7 cellular contexts compared by ENCODE assay signal in the genomic region with DNA sequence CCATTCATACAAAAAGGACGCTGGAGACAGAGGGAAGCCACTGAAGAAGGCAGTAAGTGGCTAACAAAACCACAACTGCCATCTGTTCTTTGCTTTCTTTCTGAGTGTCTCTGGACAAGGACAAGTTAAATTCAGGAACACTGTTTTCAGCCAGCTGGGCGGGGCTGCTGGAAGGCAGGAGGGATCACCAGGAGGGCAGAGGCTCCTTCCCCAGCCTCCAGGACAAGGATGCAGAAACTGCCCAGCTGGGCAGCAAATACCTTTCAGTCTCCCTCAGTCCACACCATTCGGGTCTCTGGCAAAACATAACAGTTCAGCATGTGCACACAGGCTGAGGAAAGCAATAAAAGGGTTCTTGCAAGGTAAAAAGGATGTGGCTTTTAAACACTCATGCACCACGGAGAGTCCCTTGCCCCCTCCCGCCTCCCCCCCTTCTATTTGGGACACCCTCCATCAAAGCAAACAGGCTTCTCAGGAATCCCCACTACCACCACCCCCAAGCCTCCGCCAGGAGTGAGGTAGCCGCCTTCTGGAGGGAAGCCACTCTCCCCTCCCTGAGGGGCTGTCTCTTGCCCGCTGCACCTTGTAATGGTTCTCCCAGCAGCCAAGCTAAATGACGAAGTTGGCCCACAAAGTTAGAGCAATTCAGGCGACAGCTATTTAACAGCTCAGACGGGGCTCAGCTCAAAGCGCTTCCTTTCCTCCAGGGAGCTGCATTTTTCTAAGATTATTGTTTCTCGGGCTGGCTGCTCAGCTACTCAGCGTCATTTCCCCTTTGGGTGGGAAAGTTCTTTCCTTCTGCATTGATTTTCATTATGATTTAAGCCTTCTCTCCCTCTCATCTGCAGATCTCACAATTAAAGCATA. TPM values are rescaled to one million over a fixed set of nuclear protein-coding genes. Genes with fewer than 3 reads are reported as not detected.
DNase-seq lines count a peak whose midpoint lies in the region; ATAC-seq, FAIRE-seq and TF ChIP-seq lines count a peak whose summit lies in the region.

No MANE protein-coding gene starts in this region.

- peaks cover 7% of the 10 kb centered on the region; the same call in 1 of the 2 replicates for H3K27me3 ChIP-seq in H9 (ENCODE audit: insufficient read depth, low read length)

- H3K4me3 ChIP-seq in kidney (ENCODE audit: low read length in 2 of 2) = peak overlapping the region; percentile 57 to 79

- no peaks in the 10 kb centered on the region for H3K36me3 ChIP-seq in kidney (ENCODE audit: control insufficient read depth in 1 of 2, insufficient read depth in 2 of 2, low read length in 2 of 2)

- H2BK12ac ChIP-seq in H9 (ENCODE audit: insufficient read length, low read depth, low read length) = no peak overlapping the region

- H3K9me3 ChIP-seq in H9 (ENCODE audit: control insufficient read depth, low read depth, low read length) (no peaks in the 10 kb centered on the region), kidney (ENCODE audit: control insufficient read depth in 1 of 2, low read length in 2 of 2) (no peaks in the 10 kb centered on the region)

- no peak for FAIRE-seq in kidney (lab: Jason Lieb, UNC)

- DNase-seq in H9 (peak; percentile 45), kidney (no peak), ecto neural progenitor cell (ENCODE audit: low spot score) (no peak)
- peak; percentile 64 for DNase-seq in T-helper 2 cell treated with Interferon-gamma antibody and Interleukin-4, amounts not matched to agents 5 μg/mL and 100 μg/mL, for 36 hours (ENCODE audit: low spot score)
- peak; percentile 27 to 32 for DNase-seq in stimulated activated CD4-positive, alpha-beta T cell treated with anti-CD3 and anti-CD28 coated beads, Interleukin-2, amount 100 ng/mL, for 48 hours

- peaks cover 0 to 2% of the 10 kb centered on the region in 2 experiments; a peak in 1 of 5 replicates for H3K9me3 Mint-ChIP-seq in H9
- no peaks in the 10 kb centered on the region for H3K9me3 Mint-ChIP-seq in T-helper 2 cell treated with Interferon-gamma antibody and Interleukin-4, amounts not matched to agents 5 μg/mL and 100 μg/mL, for 36 hours

- H2BK15ac ChIP-seq in H9 (ENCODE audit: low read depth, low read length) = no peak overlapping the region

- no peak overlapping the region for H4K91ac ChIP-seq in H9 (ENCODE audit: insufficient read length, low read depth, low read length)

- H3K79me2 ChIP-seq in H9 (ENCODE audit: insufficient read depth, low read length) = no peaks in the 10 kb centered on the region

- no peak overlapping the region for H2BK120ac ChIP-seq in H9 (ENCODE audit: low read depth, low read length, poor library complexity, severe bottlenecking)

- intact Hi-C loops in kidney (cut with DNase I) = no loop called here

- no peak for TF ChIP-seq CTCF in H9 (conservative IDR thresholded peaks at IDR 0.05)
- no peak for TF ChIP-seq CTCF in kidney (IDR thresholded peaks at IDR 0.05; ENCODE audit: borderline replicate concordance, extremely low read depth, insufficient read depth)

- H3K9ac ChIP-seq in H9 (ENCODE audit: extremely low read depth, insufficient read length, low read length) (no peak overlapping the region), kidney (ENCODE audit: low read length in 2 of 2) (peak overlapping the region in 1 of 2 donors; percentile 22)

- H3K27ac Mint-ChIP-seq in H9 = peak overlapping the region; percentile 2 to 48 (median 32); a peak in 1 of 7 replicates
- H3K27ac Mint-ChIP-seq in T-helper 2 cell treated with Interferon-gamma antibody and Interleukin-4, amounts not matched to agents 5 μg/mL and 100 μg/mL, for 36 hours = peak overlapping the region; percentile 92

- no peak overlapping the region for H3K23ac ChIP-seq in H9 (ENCODE audit: insufficient read length, low read depth, low read length)

- no peak overlapping the region for H4K5ac ChIP-seq in H9 (ENCODE audit: insufficient read length, low read depth, low read length)

- no peak overlapping the region for H3K4ac ChIP-seq in H9 (ENCODE audit: low read depth, low read length)

- H2BK20ac ChIP-seq in H9 (ENCODE audit: low read depth, low read length, poor library complexity, severe bottlenecking) = no peak overlapping the region

- no peak overlapping the region for H2AK5ac ChIP-seq in H9 (ENCODE audit: insufficient read length, low read length)

- H4K8ac ChIP-seq in H9 (replicated peaks; ENCODE audit: insufficient read length, low read depth, low read length) = no peak overlapping the region

- H2BK5ac ChIP-seq in H9 (ENCODE audit: insufficient read length, low read length) = no peak overlapping the region

- H3K27ac ChIP-seq in H9 (ENCODE audit: insufficient read length, low read depth, low read length) = no peak overlapping the region
- peak overlapping the region; percentile 76 for H3K27ac ChIP-seq in angular gyrus (ENCODE audit: low read depth, low read length)
- H3K27ac ChIP-seq in kidney (ENCODE audit: low read depth in 2 of 2, low read length in 2 of 2) = peak overlapping the region; percentile 67 to 83

- H3K79me1 ChIP-seq in H9 (ENCODE audit: insufficient read depth, low read depth, low read length, poor library complexity, severe bottlenecking) = no peaks in the 10 kb centered on the region

- H3K4me2 ChIP-seq in H9 (ENCODE audit: insufficient read depth, insufficient read length, low read length) = peak overlapping the region; percentile 25

- no peak overlapping the region for H3T11ph ChIP-seq in H9 (ENCODE audit: low read length)

- H2AFZ ChIP-seq in H9 (ENCODE audit: low read length) = no peak overlapping the region

- H3K4me3 Mint-ChIP-seq in H9 = peak overlapping the region in 1 of 2 experiments; percentile 55; a peak in 3 of 5 replicates
- H3K4me3 Mint-ChIP-seq in T-helper 2 cell treated with Interferon-gamma antibody and Interleukin-4, amounts not matched to agents 5 μg/mL and 100 μg/mL, for 36 hours = peak overlapping the region; percentile 97

- peaks cover 55 to 58% of the 10 kb centered on the region in 2 experiments for H3K4me1 Mint-ChIP-seq in H9
- peaks cover 50% of the 10 kb centered on the region for H3K4me1 Mint-ChIP-seq in T-helper 2 cell treated with Interferon-gamma antibody and Interleukin-4, amounts not matched to agents 5 μg/mL and 100 μg/mL, for 36 hours (ENCODE audit: low read depth)

- H3K23me2 ChIP-seq in H9 (ENCODE audit: insufficient read length, low read depth, low read length, poor library complexity, severe bottlenecking) = peaks cover 14% of the 10 kb centered on the region

- H3K4me1 ChIP-seq in H9 (ENCODE audit: insufficient read depth, low read length) = peaks cover 17% of the 10 kb centered on the region; the same call in 1 of the 2 replicates
- peaks cover 13 to 30% of the 10 kb centered on the region in 2 donors for H3K4me1 ChIP-seq in kidney (ENCODE audit: control insufficient read depth in 1 of 2, insufficient read depth in 1 of 2, low read depth in 1 of 2, low read length in 2 of 2)

- no peaks in the 10 kb centered on the region for H4K20me1 ChIP-seq in H9 (ENCODE audit: control insufficient read depth, insufficient read depth, insufficient read length)

- no peak overlapping the region for H3K14ac ChIP-seq in H9 (ENCODE audit: insufficient read depth, low read length)

- no CpG with 5 or more reads among the region's 14 CpGs for WGBS in H9 (ENCODE audit: extremely low coverage, insufficient read length, low lambda C conversion rate)

- H3K56ac ChIP-seq in H9 (ENCODE audit: insufficient read length, low read depth, low read length) = no peak overlapping the region

- H3K27me3 Mint-ChIP-seq in H9 (ENCODE audit: low read depth) = peaks cover 28% of the 10 kb centered on the region
- peaks cover 7% of the 10 kb centered on the region for H3K27me3 Mint-ChIP-seq in T-helper 2 cell treated with Interferon-gamma antibody and Interleukin-4, amounts not matched to agents 5 μg/mL and 100 μg/mL, for 36 hours (ENCODE audit: low read depth)

- H3K18ac ChIP-seq in H9 (ENCODE audit: insufficient read length, low read depth, low read length) = no peak overlapping the region

- no peak for ATAC-seq in GM18519 (IDR thresholded peaks at IDR 0.05; ENCODE audit: low FRiP score, unreplicated experiment)

- H3K36me3 Mint-ChIP-seq in H9 (ENCODE audit: insufficient read depth in 1 of 3, low read depth in 3 of 3) = peaks cover 0 to 4% (median 2%) of the 10 kb centered on the region in 3 experiments; a peak in 3 of 7 replicates
- peaks cover 36% of the 10 kb centered on the region for H3K36me3 Mint-ChIP-seq in T-helper 2 cell treated with Interferon-gamma antibody and Interleukin-4, amounts not matched to agents 5 μg/mL and 100 μg/mL, for 36 hours (ENCODE audit: low read depth)

RNA-seq across cellular contexts. Expression of gene HEG1, which starts 3.8 kb away (rescaled TPM):
- total RNA-seq in H9 (2021) (9.3 and 10.3 TPM in 2 replicates), kidney (96.3 TPM)
- polyA plus RNA-seq in kidney (ENCODE audit: insufficient read depth, low read depth, low replicate concordance) = 10.3 TPM

Comparison
In these comparisons a context has a peak if more than half of its experiments do, and no peak if none do; other contexts are left out.
1. DNase-seq: peak in H9 (single experiment), T-helper 2 cell treated with Interferon-gamma antibody and Interleukin-4, amounts not matched to agents 5 μg/mL and 100 μg/mL, for 36 hours (single experiment) and stimulated activated CD4-positive, alpha-beta T cell treated with anti-CD3 and anti-CD28 coated beads, Interleukin-2, amount 100 ng/mL, for 48 hours (2 of 2); none in kidney (single experiment) and ecto neural progenitor cell (single experiment).